15 cellular contexts compared by ENCODE assay signal in genomic region chr6:167576050-167576741, GRCh38.
A peak's percentile ranks its signal among the peaks of the same experiment; 100 is the strongest.
DNase-seq lines count a peak whose midpoint lies in the region; ATAC-seq and TF ChIP-seq lines count a peak whose summit lies in the region.
"Had no signal": no experiment of that assay in that cellular context is flagged by ENCODE, and none has a peak within 500 bp of the region (broad histone marks: within the 10 kb centered on the region; RNA-seq: fewer than 3 reads in every experiment).

No MANE protein-coding gene starts in this region.

- peak overlapping the region; percentile 22 for H3K27ac Mint-ChIP-seq in glutamatergic neuron (ENCODE audit: unreplicated experiment)
- H3K27ac Mint-ChIP-seq in activated naive CD4-positive, alpha-beta T cell treated with anti-CD3 and anti-CD28 coated beads, Interleukin-2, amount 10 ng/mL, durations not matched to agents 7 days and 5 days: no peak overlapping the region

- no peak overlapping the region for H3K9ac ChIP-seq in neuronal stem cell (ENCODE audit: low read depth, low read length, poor library complexity)

- H3K9me3 Mint-ChIP-seq in glutamatergic neuron (ENCODE audit: unreplicated experiment): peaks cover 15% of the 10 kb centered on the region
- peaks cover 3% of the 10 kb centered on the region for H3K9me3 Mint-ChIP-seq in activated naive CD4-positive, alpha-beta T cell treated with anti-CD3 and anti-CD28 coated beads, Interleukin-2, amount 10 ng/mL, durations not matched to agents 7 days and 5 days

- peak; percentile 40 for DNase-seq in Right ventricle myocardium superior
- DNase-seq in left cardiac atrium: no peak
- no peak for DNase-seq in glutamatergic neuron
- DNase-seq in neuronal stem cell (ENCODE audit: low spot score): no peak
- peak; percentile 67 to 84 for DNase-seq in vagina (ENCODE audit: extremely low spot score in 2 of 2)
- DNase-seq in foreskin melanocyte: no peak
- no peak for DNase-seq in activated naive CD4-positive, alpha-beta T cell treated with anti-CD3 and anti-CD28 coated beads, Interleukin-2, amount 10 ng/mL, durations not matched to agents 7 days and 5 days
- no peak for DNase-seq in effector memory CD4-positive, alpha-beta T cell
- DNase-seq: HCEC 1CT, MV-4-11, NCI-H1417 treated with DMSO at 0.1 percent for 48 hours, NCI-H2081 treated with DMSO at 0.1 percent for 48 hours, NCI-H2227 treated with DMSO at 0.1 percent for 48 hours, RPMI8226 had no signal

- no peaks in the 10 kb centered on the region for H3K9me3 ChIP-seq in neuronal stem cell (replicated peaks in 1 of 2; ENCODE audit: control insufficient read depth in 2 of 2, insufficient read depth in 1 of 2, low read depth in 1 of 2, low read length in 2 of 2)
- no peaks in the 10 kb centered on the region for H3K9me3 ChIP-seq in vagina
- no peaks in the 10 kb centered on the region for H3K9me3 ChIP-seq in effector memory CD4-positive, alpha-beta T cell (ENCODE audit: control insufficient read depth, low read length)

- H3K27me3 Mint-ChIP-seq in glutamatergic neuron (ENCODE audit: unreplicated experiment): peaks cover 15% of the 10 kb centered on the region
- peaks cover 9% of the 10 kb centered on the region for H3K27me3 Mint-ChIP-seq in activated naive CD4-positive, alpha-beta T cell treated with anti-CD3 and anti-CD28 coated beads, Interleukin-2, amount 10 ng/mL, durations not matched to agents 7 days and 5 days

- H3K4me3 ChIP-seq in neuronal stem cell (ENCODE audit: low read length in 2 of 2) (no peak overlapping the region), vagina (no peak overlapping the region)
- H3K4me3 ChIP-seq in effector memory CD4-positive, alpha-beta T cell (ENCODE audit: insufficient read depth, low read depth, low read length, poor library complexity, severe bottlenecking): no peak overlapping the region

- H3K36me3 Mint-ChIP-seq in glutamatergic neuron (ENCODE audit: unreplicated experiment): no peaks in the 10 kb centered on the region
- H3K36me3 Mint-ChIP-seq in activated naive CD4-positive, alpha-beta T cell treated with anti-CD3 and anti-CD28 coated beads, Interleukin-2, amount 10 ng/mL, durations not matched to agents 7 days and 5 days: no peaks in the 10 kb centered on the region

- H2BK5ac ChIP-seq in neuronal stem cell (ENCODE audit: low read length): peak overlapping the region; percentile 70

- H3K4ac ChIP-seq in neuronal stem cell (ENCODE audit: low read length): no peak overlapping the region

- H2BK120ac ChIP-seq in neuronal stem cell (ENCODE audit: low read depth, low read length): peak overlapping the region; percentile 82

- peaks cover 29% of the 10 kb centered on the region for H3K4me1 Mint-ChIP-seq in glutamatergic neuron (ENCODE audit: low read depth, unreplicated experiment)
- no peaks in the 10 kb centered on the region for H3K4me1 Mint-ChIP-seq in activated naive CD4-positive, alpha-beta T cell treated with anti-CD3 and anti-CD28 coated beads, Interleukin-2, amount 10 ng/mL, durations not matched to agents 7 days and 5 days

- no peak overlapping the region for H3K27ac ChIP-seq in neuronal stem cell (replicated peaks; ENCODE audit: low read length)
- H3K27ac ChIP-seq in vagina: no peak overlapping the region
- H3K27ac ChIP-seq in effector memory CD4-positive, alpha-beta T cell (ENCODE audit: insufficient read depth, low read length, poor library complexity, severe bottlenecking): no peak overlapping the region
- H3K27ac ChIP-seq: C4-2B had no signal

- WGBS in neuronal stem cell (ENCODE audit: extremely low coverage in 2 of 2, insufficient read length in 2 of 2, insufficient replicate concordance in 1 of 2), 2 donors: no CpG with 5 or more reads among the region's 23 CpGs

- peaks cover 12 to 21% of the 10 kb centered on the region in 2 donors for H3K4me1 ChIP-seq in neuronal stem cell (ENCODE audit: control insufficient read depth in 2 of 2, insufficient read depth in 1 of 2, low read depth in 1 of 2, low read length in 2 of 2)
- peaks cover 13% of the 10 kb centered on the region for H3K4me1 ChIP-seq in vagina
- H3K4me1 ChIP-seq in effector memory CD4-positive, alpha-beta T cell (ENCODE audit: control insufficient read depth, insufficient read depth, low read length, poor library complexity, severe bottlenecking): no peaks in the 10 kb centered on the region

- TF ChIP-seq CTCF in glutamatergic neuron (IDR thresholded peaks at IDR 0.05; ENCODE audit: partially characterized antibody, unreplicated experiment) (no peak), vagina (IDR thresholded peaks at IDR 0.05) (no peak)

- CTCF ChIA-PET in activated naive CD4-positive, alpha-beta T cell treated with anti-CD3 and anti-CD28 coated beads, Interleukin-2, amount 10 ng/mL, durations not matched to agents 7 days and 5 days (lab: Charles Lee): no interaction called here

- H2AFZ ChIP-seq in neuronal stem cell (ENCODE audit: low read length): no peak overlapping the region

- peak overlapping the region; percentile 74 for H3K18ac ChIP-seq in neuronal stem cell (ENCODE audit: low read length)

- no peak overlapping the region for H4K8ac ChIP-seq in neuronal stem cell (ENCODE audit: low read depth, low read length)

- H3K14ac ChIP-seq in neuronal stem cell (ENCODE audit: low read length): peak overlapping the region; percentile 72

- no peak for ATAC-seq in Right ventricle myocardium superior (ENCODE audit: poor library complexity)
- no peak for ATAC-seq in left cardiac atrium

- H3K4me2 ChIP-seq in neuronal stem cell (ENCODE audit: insufficient read depth, low read length, poor library complexity, severe bottlenecking): no peak overlapping the region

- H3K36me3 ChIP-seq in neuronal stem cell (replicated peaks in 1 of 2; ENCODE audit: control insufficient read depth in 2 of 2, insufficient read depth in 2 of 2, low read length in 2 of 2) (no peaks in the 10 kb centered on the region), vagina (no peaks in the 10 kb centered on the region)
- H3K36me3 ChIP-seq in effector memory CD4-positive, alpha-beta T cell (ENCODE audit: control insufficient read depth, insufficient read depth, low read length): no peaks in the 10 kb centered on the region

- no peak overlapping the region for H4K91ac ChIP-seq in neuronal stem cell (ENCODE audit: low read depth, low read length, poor library complexity)

- intact Hi-C loops in Right ventricle myocardium superior (cut with DNase I): no loop called here
- intact Hi-C loops in left cardiac atrium (cut with DNase I): no loop called here
- intact Hi-C loops in vagina (cut with DNase I): no loop called here

- peak overlapping the region; percentile 59 for H2BK15ac ChIP-seq in neuronal stem cell (ENCODE audit: low read length)

- H3K27me3 ChIP-seq in neuronal stem cell (ENCODE audit: control insufficient read depth in 3 of 3, insufficient read depth in 3 of 3, low read depth in 1 of 3, low read length in 3 of 3) (no peaks in the 10 kb centered on the region), vagina (no peaks in the 10 kb centered on the region)
- H3K27me3 ChIP-seq in effector memory CD4-positive, alpha-beta T cell (replicated peaks; ENCODE audit: control insufficient read depth, insufficient read depth, low read length, poor library complexity, severe bottlenecking): peaks cover 3% of the 10 kb centered on the region

- no peak overlapping the region for H2BK12ac ChIP-seq in neuronal stem cell (ENCODE audit: low read length)

- no peaks in the 10 kb centered on the region for H3K79me1 ChIP-seq in neuronal stem cell (ENCODE audit: low read depth, low read length)

- H2AK5ac ChIP-seq in neuronal stem cell (ENCODE audit: low read depth, low read length): peak overlapping the region; percentile 94

- peak overlapping the region; percentile 40 for H3K23ac ChIP-seq in neuronal stem cell (ENCODE audit: low read depth, low read length, poor library complexity)

- peak overlapping the region; percentile 6 for H3K4me3 Mint-ChIP-seq in glutamatergic neuron (ENCODE audit: unreplicated experiment)
- H3K4me3 Mint-ChIP-seq in activated naive CD4-positive, alpha-beta T cell treated with anti-CD3 and anti-CD28 coated beads, Interleukin-2, amount 10 ng/mL, durations not matched to agents 7 days and 5 days: no peak overlapping the region

- TF ChIP-seq POLR2A in vagina (IDR thresholded peaks at IDR 0.05): no peak

Comparison
In these comparisons a context has a peak if more than half of its experiments do, and no peak if none do; other contexts are left out.
1. DNase-seq: peak in Right ventricle myocardium superior (single experiment) and vagina (2 of 2); none in left cardiac atrium (single experiment), glutamatergic neuron (single experiment), neuronal stem cell (single experiment), foreskin melanocyte (single experiment), activated naive CD4-positive, alpha-beta T cell treated with anti-CD3 and anti-CD28 coated beads, Interleukin-2, amount 10 ng/mL, durations not matched to agents 7 days and 5 days (single experiment) and effector memory CD4-positive, alpha-beta T cell (0 of 3).